In the genomic region with DNA sequence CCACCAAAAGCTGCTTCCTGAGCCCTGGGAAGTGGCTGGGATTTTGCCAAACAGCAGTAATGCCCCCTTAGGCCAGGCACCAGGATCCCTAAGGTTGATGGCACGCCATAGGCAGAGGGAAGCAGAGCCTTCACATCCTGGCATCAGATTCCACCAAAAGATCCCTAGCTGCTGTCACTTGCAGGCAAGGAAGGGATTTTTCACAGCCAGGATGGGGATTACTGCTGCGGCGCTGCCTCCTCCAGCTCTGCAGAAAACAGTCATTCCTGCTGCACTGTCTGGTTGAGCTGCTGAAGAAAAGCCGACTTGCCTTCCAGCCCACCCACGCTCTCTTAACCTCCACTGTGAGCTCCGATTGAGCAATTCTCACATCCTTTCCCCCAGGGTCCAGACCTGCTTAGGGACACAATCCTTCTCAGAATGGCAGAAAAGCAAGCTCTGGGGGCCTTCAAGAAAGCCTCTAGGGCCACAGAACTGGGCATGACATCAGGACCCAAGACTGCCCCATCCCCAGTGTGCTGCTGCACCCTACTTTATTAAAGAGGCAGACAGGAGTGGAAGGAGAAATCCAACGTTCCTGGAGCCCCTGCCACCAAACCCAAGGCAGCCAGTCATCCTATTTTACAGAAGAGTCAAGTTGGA, we compare ENCODE assay signal across 1 cellular context.
TF ChIP-seq lines count a peak whose summit lies in the region.

No MANE protein-coding gene starts in this region.

TF ChIP-seq in GM23338, 12 proteins besides CTCF, POLR2A, EP300 and RAD21 (continued from another document):
- no peak for TF ChIP-seq ZNF331 (CRISPR knock-in tag; IDR thresholded peaks at IDR 0.05; ENCODE audit: low read depth)
- TF ChIP-seq, protein P1, sequence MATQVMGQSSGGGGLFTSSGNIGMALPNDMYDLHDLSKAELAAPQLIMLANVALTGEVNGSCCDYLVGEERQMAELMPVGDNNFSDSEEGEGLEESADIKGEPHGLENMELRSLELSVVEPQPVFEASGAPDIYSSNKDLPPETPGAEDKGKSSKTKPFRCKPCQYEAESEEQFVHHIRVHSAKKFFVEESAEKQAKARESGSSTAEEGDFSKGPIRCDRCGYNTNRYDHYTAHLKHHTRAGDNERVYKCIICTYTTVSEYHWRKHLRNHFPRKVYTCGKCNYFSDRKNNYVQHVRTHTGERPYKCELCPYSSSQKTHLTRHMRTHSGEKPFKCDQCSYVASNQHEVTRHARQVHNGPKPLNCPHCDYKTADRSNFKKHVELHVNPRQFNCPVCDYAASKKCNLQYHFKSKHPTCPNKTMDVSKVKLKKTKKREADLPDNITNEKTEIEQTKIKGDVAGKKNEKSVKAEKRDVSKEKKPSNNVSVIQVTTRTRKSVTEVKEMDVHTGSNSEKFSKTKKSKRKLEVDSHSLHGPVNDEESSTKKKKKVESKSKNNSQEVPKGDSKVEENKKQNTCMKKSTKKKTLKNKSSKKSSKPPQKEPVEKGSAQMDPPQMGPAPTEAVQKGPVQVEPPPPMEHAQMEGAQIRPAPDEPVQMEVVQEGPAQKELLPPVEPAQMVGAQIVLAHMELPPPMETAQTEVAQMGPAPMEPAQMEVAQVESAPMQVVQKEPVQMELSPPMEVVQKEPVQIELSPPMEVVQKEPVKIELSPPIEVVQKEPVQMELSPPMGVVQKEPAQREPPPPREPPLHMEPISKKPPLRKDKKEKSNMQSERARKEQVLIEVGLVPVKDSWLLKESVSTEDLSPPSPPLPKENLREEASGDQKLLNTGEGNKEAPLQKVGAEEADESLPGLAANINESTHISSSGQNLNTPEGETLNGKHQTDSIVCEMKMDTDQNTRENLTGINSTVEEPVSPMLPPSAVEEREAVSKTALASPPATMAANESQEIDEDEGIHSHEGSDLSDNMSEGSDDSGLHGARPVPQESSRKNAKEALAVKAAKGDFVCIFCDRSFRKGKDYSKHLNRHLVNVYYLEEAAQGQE (IDR thresholded peaks at IDR 0.05; ENCODE audit: unreplicated experiment) = no peak
